ENCODE assay signal across 13 cellular contexts in the genomic region with DNA sequence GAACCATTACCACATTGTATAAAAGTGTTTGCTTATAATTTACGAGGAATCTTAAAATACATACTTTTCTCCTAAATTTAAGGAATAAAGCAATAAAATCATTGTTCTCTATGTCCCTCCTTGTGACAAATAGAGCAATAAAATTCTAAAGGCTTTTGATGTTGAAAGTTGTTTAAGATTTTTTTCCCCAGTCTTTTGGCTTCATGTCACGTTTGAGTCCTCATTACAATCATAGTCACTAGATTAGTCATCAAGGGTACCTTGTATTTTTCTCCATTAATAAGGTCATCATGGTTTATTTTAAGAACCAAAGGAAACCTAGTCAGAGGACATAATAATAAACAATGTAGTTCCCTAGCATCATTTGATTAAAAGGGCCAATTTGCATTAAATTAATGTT. TPM values are rescaled to one million over a fixed set of nuclear protein-coding genes. Genes with fewer than 3 reads are reported as not detected.
DNase-seq lines count a peak whose midpoint lies in the region; ATAC-seq and TF ChIP-seq lines count a peak whose summit lies in the region.
"Had no signal": no experiment of that assay in that cellular context is flagged by ENCODE, and none has a peak within 500 bp of the region (broad histone marks: within the 10 kb centered on the region; RNA-seq: fewer than 3 reads in every experiment).

No MANE protein-coding gene starts in this region.

- H3K79me2 ChIP-seq in DND-41 (ENCODE audit: insufficient read depth, low read length): peaks cover 61% of the 10 kb centered on the region

- no peak overlapping the region for H3K27ac Mint-ChIP-seq in WTC11
- H3K27ac Mint-ChIP-seq: activated naive CD8-positive, alpha-beta T cell treated with anti-CD3 and anti-CD28 coated beads, Interleukin-2, amount 50 U/mL, for 24 hours had no signal

- H3K27ac ChIP-seq in DND-41 (ENCODE audit: low read length): no peak overlapping the region

- H2AFZ ChIP-seq in DND-41 (ENCODE audit: low read depth, low read length): no peak overlapping the region

- H3K27me3 Mint-ChIP-seq in WTC11 (ENCODE audit: low read depth): no peaks in the 10 kb centered on the region

- H3K36me3 ChIP-seq in DND-41 (ENCODE audit: insufficient read depth, low read length): peaks cover 56% of the 10 kb centered on the region

- no peaks in the 10 kb centered on the region for H4K20me1 ChIP-seq in DND-41 (ENCODE audit: insufficient read depth, low read length)

- H3K4me2 ChIP-seq in DND-41 (ENCODE audit: insufficient read depth, low read length): peak overlapping the region; percentile 64

- peaks cover 24% of the 10 kb centered on the region for H3K4me1 ChIP-seq in DND-41 (ENCODE audit: insufficient read depth, low read length)

- no peak for ATAC-seq in DND-41 (ENCODE audit: insufficient read depth, low read depth)
- no peak for ATAC-seq in HG03108 (IDR thresholded peaks at IDR 0.05; ENCODE audit: unreplicated experiment)
- ATAC-seq in WTC11: no peak
- ATAC-seq: activated naive CD8-positive, alpha-beta T cell treated with anti-CD3 and anti-CD28 coated beads, Interleukin-2, amount 50 U/mL, for 24 hours; naive thymus-derived CD4-positive, alpha-beta T cell had no signal

- H3K27me3 ChIP-seq in DND-41 (ENCODE audit: insufficient read depth, low read length, poor library complexity): no peaks in the 10 kb centered on the region

- no peaks in the 10 kb centered on the region for H3K9me3 Mint-ChIP-seq in WTC11
- H3K9me3 Mint-ChIP-seq: activated naive CD8-positive, alpha-beta T cell treated with anti-CD3 and anti-CD28 coated beads, Interleukin-2, amount 50 U/mL, for 24 hours had no signal

- no peaks in the 10 kb centered on the region for H3K9me3 ChIP-seq in DND-41 (ENCODE audit: insufficient read depth, low read length, severe bottlenecking)

- CTCF ChIA-PET in WTC11 (lab: Charles Lee): no interaction called here

- H3K4me3 Mint-ChIP-seq in WTC11: no peak overlapping the region
- H3K4me3 Mint-ChIP-seq: activated naive CD8-positive, alpha-beta T cell treated with anti-CD3 and anti-CD28 coated beads, Interleukin-2, amount 50 U/mL, for 24 hours had no signal

- POLR2A ChIA-PET in WTC11 (lab: Charles Lee): no interaction called here

- H3K9ac ChIP-seq in DND-41 (ENCODE audit: low read depth, low read length): no peak overlapping the region

- TF ChIP-seq CTCF in DND-41 (IDR thresholded peaks at IDR 0.05; ENCODE audit: borderline replicate concordance, extremely low read depth, low read length, poor library complexity, severe bottlenecking) (no peak), WTC11 (IDR thresholded peaks at IDR 0.05) (no peak)

- H3K4me1 Mint-ChIP-seq in WTC11: peaks cover 16% of the 10 kb centered on the region

- H3K36me3 Mint-ChIP-seq in WTC11: peaks cover 34% of the 10 kb centered on the region

- DNase-seq in DND-41 (no peak), SW480 (ENCODE audit: low spot score) (peak; percentile 78), fibroblast of gingiva (ENCODE audit: low read depth) (peak; percentile 83), renal cortical epithelial cell (ENCODE audit: low read depth) (peak; percentile 91), mucosa of gallbladder (ENCODE audit: low spot score) (no peak), WTC11 (ENCODE audit: low spot score) (no peak), islet precursor cell (no peak)
- DNase-seq: activated CD4-positive, alpha-beta T cell treated with anti-CD3 and anti-CD28 coated beads for 48 hours; activated naive CD8-positive, alpha-beta T cell treated with anti-CD3 and anti-CD28 coated beads, Interleukin-2, amount 50 U/mL, for 24 hours; naive thymus-derived CD4-positive, alpha-beta T cell; SIG-M5; stimulated activated CD4-positive, alpha-beta T cell treated with anti-CD3 and anti-CD28 coated beads, Interleukin-4, amount 100 ng/mL, for 4 hours had no signal

- H3K4me3 ChIP-seq in DND-41 (ENCODE audit: low read depth in 1 of 2, low read length in 2 of 2): no peak overlapping the region

TF ChIP-seq in WTC11, 78 proteins besides CTCF, POLR2A, EP300 and RAD21:
- TF ChIP-seq CREM (CRISPR knock-in tag; IDR thresholded peaks at IDR 0.05) (no peak), ZNF219 (CRISPR knock-in tag; IDR thresholded peaks at IDR 0.05; ENCODE audit: borderline replicate concordance) (no peak), NR1H2 (CRISPR knock-in tag; IDR thresholded peaks at IDR 0.05) (no peak), TCF7 (CRISPR knock-in tag; IDR thresholded peaks at IDR 0.05; ENCODE audit: low read depth) (no peak), ZNF396 (CRISPR knock-in tag; IDR thresholded peaks at IDR 0.05; ENCODE audit: borderline replicate concordance) (no peak)
- TF ChIP-seq, protein P1, sequence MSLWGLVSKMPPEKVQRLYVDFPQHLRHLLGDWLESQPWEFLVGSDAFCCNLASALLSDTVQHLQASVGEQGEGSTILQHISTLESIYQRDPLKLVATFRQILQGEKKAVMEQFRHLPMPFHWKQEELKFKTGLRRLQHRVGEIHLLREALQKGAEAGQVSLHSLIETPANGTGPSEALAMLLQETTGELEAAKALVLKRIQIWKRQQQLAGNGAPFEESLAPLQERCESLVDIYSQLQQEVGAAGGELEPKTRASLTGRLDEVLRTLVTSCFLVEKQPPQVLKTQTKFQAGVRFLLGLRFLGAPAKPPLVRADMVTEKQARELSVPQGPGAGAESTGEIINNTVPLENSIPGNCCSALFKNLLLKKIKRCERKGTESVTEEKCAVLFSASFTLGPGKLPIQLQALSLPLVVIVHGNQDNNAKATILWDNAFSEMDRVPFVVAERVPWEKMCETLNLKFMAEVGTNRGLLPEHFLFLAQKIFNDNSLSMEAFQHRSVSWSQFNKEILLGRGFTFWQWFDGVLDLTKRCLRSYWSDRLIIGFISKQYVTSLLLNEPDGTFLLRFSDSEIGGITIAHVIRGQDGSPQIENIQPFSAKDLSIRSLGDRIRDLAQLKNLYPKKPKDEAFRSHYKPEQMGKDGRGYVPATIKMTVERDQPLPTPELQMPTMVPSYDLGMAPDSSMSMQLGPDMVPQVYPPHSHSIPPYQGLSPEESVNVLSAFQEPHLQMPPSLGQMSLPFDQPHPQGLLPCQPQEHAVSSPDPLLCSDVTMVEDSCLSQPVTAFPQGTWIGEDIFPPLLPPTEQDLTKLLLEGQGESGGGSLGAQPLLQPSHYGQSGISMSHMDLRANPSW (CRISPR knock-in tag; conservative IDR thresholded peaks at IDR 0.05; ENCODE audit: low read depth): no peak
- TF ChIP-seq, protein P2, sequence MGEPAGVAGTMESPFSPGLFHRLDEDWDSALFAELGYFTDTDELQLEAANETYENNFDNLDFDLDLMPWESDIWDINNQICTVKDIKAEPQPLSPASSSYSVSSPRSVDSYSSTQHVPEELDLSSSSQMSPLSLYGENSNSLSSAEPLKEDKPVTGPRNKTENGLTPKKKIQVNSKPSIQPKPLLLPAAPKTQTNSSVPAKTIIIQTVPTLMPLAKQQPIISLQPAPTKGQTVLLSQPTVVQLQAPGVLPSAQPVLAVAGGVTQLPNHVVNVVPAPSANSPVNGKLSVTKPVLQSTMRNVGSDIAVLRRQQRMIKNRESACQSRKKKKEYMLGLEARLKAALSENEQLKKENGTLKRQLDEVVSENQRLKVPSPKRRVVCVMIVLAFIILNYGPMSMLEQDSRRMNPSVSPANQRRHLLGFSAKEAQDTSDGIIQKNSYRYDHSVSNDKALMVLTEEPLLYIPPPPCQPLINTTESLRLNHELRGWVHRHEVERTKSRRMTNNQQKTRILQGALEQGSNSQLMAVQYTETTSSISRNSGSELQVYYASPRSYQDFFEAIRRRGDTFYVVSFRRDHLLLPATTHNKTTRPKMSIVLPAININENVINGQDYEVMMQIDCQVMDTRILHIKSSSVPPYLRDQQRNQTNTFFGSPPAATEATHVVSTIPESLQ (CRISPR knock-in tag; IDR thresholded peaks at IDR 0.05): no peak
- TF ChIP-seq, protein P3, sequence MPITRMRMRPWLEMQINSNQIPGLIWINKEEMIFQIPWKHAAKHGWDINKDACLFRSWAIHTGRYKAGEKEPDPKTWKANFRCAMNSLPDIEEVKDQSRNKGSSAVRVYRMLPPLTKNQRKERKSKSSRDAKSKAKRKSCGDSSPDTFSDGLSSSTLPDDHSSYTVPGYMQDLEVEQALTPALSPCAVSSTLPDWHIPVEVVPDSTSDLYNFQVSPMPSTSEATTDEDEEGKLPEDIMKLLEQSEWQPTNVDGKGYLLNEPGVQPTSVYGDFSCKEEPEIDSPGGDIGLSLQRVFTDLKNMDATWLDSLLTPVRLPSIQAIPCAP (CRISPR knock-in tag; IDR thresholded peaks at IDR 0.05): no peak
- TF ChIP-seq, protein P4, sequence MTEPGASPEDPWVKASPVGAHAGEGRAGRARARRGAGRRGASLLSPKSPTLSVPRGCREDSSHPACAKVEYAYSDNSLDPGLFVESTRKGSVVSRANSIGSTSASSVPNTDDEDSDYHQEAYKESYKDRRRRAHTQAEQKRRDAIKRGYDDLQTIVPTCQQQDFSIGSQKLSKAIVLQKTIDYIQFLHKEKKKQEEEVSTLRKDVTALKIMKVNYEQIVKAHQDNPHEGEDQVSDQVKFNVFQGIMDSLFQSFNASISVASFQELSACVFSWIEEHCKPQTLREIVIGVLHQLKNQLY (CRISPR knock-in tag; IDR thresholded peaks at IDR 0.05): no peak

RNA-seq across cellular contexts. Expression of a gene that starts 3.2 kb away (rescaled TPM):
- 16.4 and 17.4 TPM in 2 replicates for total RNA-seq in renal cortical epithelial cell
- 9.5 TPM for total RNA-seq in mucosa of gallbladder
- 9.6 to 10.5 TPM (median 10.2 TPM) in 3 replicates for total RNA-seq in WTC11 (2021)

RNA-seq across cellular contexts. Expression of a gene that starts 45.4 kb away (rescaled TPM):
- total RNA-seq in renal cortical epithelial cell (75.2 and 122 TPM in 2 replicates), mucosa of gallbladder (121 TPM), WTC11 (2021) (17.4 to 19.3 TPM (median 18.7 TPM) in 3 replicates)

Comparison
In these comparisons a context has a peak if more than half of its experiments do, and no peak if none do; other contexts are left out.
1. DNase-seq: peak in SW480 (single experiment), fibroblast of gingiva (single experiment) and renal cortical epithelial cell (single experiment); none in DND-41 (single experiment), mucosa of gallbladder (single experiment), WTC11 (single experiment) and islet precursor cell (single experiment).